ENCODE assay signal across 24 cellular contexts in genomic region chr7:36062159-36062815, GRCh38.
DNase-seq lines count a peak whose midpoint lies in the region; ATAC-seq and TF ChIP-seq lines count a peak whose summit lies in the region.
"Had no signal": no experiment of that assay in that cellular context is flagged by ENCODE, and none has a peak within 500 bp of the region (broad histone marks: within the 10 kb centered on the region; RNA-seq: fewer than 3 reads in every experiment).

No MANE protein-coding gene starts in this region.

- no peaks in the 10 kb centered on the region for H3K79me2 ChIP-seq in HCT116 (ENCODE audit: insufficient read depth, low read length)
- H3K79me2 ChIP-seq: hepatocyte had no signal

- BruUV-seq in HCT116 (replicated peaks; lab: Mats Ljungman, UMichigan), result no TSS peak

- H3K27me3 ChIP-seq in HCT116 (ENCODE audit: insufficient read depth, low read length) (no peaks in the 10 kb centered on the region), gastrocnemius medialis (no peaks in the 10 kb centered on the region), prostate gland (replicated peaks; ENCODE audit: insufficient read depth) (no peaks in the 10 kb centered on the region)
- H3K27me3 ChIP-seq: hepatocyte had no signal

- H2AFZ ChIP-seq in HCT116 (ENCODE audit: low read depth, low read length, poor library complexity, severe bottlenecking), result no peak overlapping the region
- H2AFZ ChIP-seq: hepatocyte had no signal

- no peaks in the 10 kb centered on the region for H3K9me2 ChIP-seq in HCT116 (ENCODE audit: insufficient read depth)

- H3K27ac ChIP-seq in HCT116 (ENCODE audit: low read depth, low read length) (no peak overlapping the region), gastrocnemius medialis (no peak overlapping the region), prostate gland (no peak overlapping the region)
- H3K27ac ChIP-seq: hepatocyte, KMS-11, lower lobe of right lung had no signal

- TF ChIP-seq POLR2A in HCT116 (IDR thresholded peaks at IDR 0.05; ENCODE audit: borderline replicate concordance, extremely low read depth, insufficient read depth, insufficient read length), result no peak
- no peak for TF ChIP-seq POLR2A in gastrocnemius medialis (IDR thresholded peaks at IDR 0.05)
- no peak for TF ChIP-seq POLR2A in prostate gland (IDR thresholded peaks at IDR 0.05)

- H3K36me3 ChIP-seq in HCT116 (ENCODE audit: control insufficient read depth in 1 of 2, insufficient read depth in 2 of 2, low read length in 2 of 2), result no peaks in the 10 kb centered on the region
- no peaks in the 10 kb centered on the region for H3K36me3 ChIP-seq in gastrocnemius medialis
- no peaks in the 10 kb centered on the region for H3K36me3 ChIP-seq in prostate gland
- H3K36me3 ChIP-seq: lower lobe of right lung had no signal

- POLR2A ChIA-PET in HCT116 (lab: Charles Lee), result no interaction called here

- DNase-seq in AG08395 (ENCODE audit: low spot score), result peak; percentile 27
- no peak for DNase-seq in HCT116 (ENCODE audit: low read depth, low spot score)
- DNase-seq in fibroblast of mammary gland (ENCODE audit: low read depth), result peak; percentile 9
- no peak for DNase-seq in gastrocnemius medialis
- no peak for DNase-seq in activated CD4-positive, alpha-beta T cell treated with anti-CD3 and anti-CD28 coated beads, Interleukin-2, amount 50 U/mL, for 1 hour
- DNase-seq in SW 1271 (lab: John Stamatoyannopoulos, UW), result no peak
- no peak for DNase-seq in prostate gland (ENCODE audit: low spot score)
- no peak for DNase-seq in activated effector memory CD4-positive, alpha-beta T cell treated with anti-CD3 and anti-CD28 coated beads, Interleukin-2, amount 50 U/mL, for 16 hours
- DNase-seq: activated CD4-positive, alpha-beta memory T cell treated with anti-CD3 and anti-CD28 coated beads for 36 hours; activated CD4-positive, CD25-positive, alpha-beta regulatory T cell; activated effector memory CD4-positive, alpha-beta T cell treated with Interleukin-2 at 50 U/mL for 16 hours; CD4-positive, alpha-beta memory T cell; DMS153; foreskin fibroblast; GDM1; lower lobe of right lung; NCI-H187 treated with DMSO at 0.1 percent for 48 hours; NCI-H69; stimulated activated CD4-positive, alpha-beta T cell treated with anti-CD3 and anti-CD28 coated beads, Interleukin-4, amount 100 ng/mL, for 1 hour; stimulated activated naive CD4-positive, alpha-beta T cell treated with Interleukin-2 at 50 U/mL for 16 hours; T1000; trophoblast cell had no signal

- intact Hi-C loops in HCT116 (cut with micrococcal nuclease), result no loop called here
- intact Hi-C loops in gastrocnemius medialis (cut with DNase I; ENCODE audit: low total_unique reads), result no loop called here
- intact Hi-C loops in prostate gland (cut with DNase I), result no loop called here

- TF ChIP-seq CTCF in HCT116 (IDR thresholded peaks at IDR 0.05 in 2 of 3, conservative IDR thresholded peaks at IDR 0.05 in 1 of 3; ENCODE audit: borderline replicate concordance in 1 of 3, insufficient read depth in 1 of 3, low read depth in 2 of 3, low read length in 2 of 3), result peak in 2 of 3 experiments; percentile 19; a peak in 2 of 6 replicates
- peak; percentile 1 for TF ChIP-seq CTCF in fibroblast of mammary gland (conservative IDR thresholded peaks at IDR 0.05; ENCODE audit: control insufficient read depth, insufficient read depth, low read depth, low read length)
- TF ChIP-seq CTCF in gastrocnemius medialis (IDR thresholded peaks at IDR 0.05 in 4 of 5, conservative IDR thresholded peaks at IDR 0.05 in 1 of 5), result no peak
- TF ChIP-seq CTCF in prostate gland (IDR thresholded peaks at IDR 0.05), result no peak

- H3K4me3 ChIP-seq in HCT116 (replicated peaks in 1 of 2; ENCODE audit: low read depth in 1 of 2, low read length in 2 of 2) (no peak overlapping the region), fibroblast of mammary gland (ENCODE audit: control insufficient read depth, low read depth, low read length) (no peak overlapping the region), gastrocnemius medialis (no peak overlapping the region), prostate gland (no peak overlapping the region)
- H3K4me3 ChIP-seq: hepatocyte, lower lobe of right lung had no signal

- RAD21 ChIA-PET in HCT116 (lab: Charles Lee; ENCODE audit: low non-redundant PET in 1 of 2, low total read pairs in 2 of 2, uncharacterized antibody in 2 of 2, unreplicated experiment in 2 of 2), result no interaction called here

- 78% methylated on average over 4 of the region's 4 CpGs for WGBS in prostate gland

- H3K9me3 ChIP-seq in HCT116 (ENCODE audit: control insufficient read depth in 1 of 2, insufficient read depth in 1 of 2, low read depth in 1 of 2, low read length in 2 of 2), result peaks cover 0 to 3% of the 10 kb centered on the region in 2 experiments; a peak in 1 of 4 replicates
- H3K9me3 ChIP-seq in gastrocnemius medialis, result no peaks in the 10 kb centered on the region
- H3K9me3 ChIP-seq in prostate gland, result no peaks in the 10 kb centered on the region
- H3K9me3 ChIP-seq: lower lobe of right lung had no signal

- ATAC-seq in HCT116 (no peak), gastrocnemius medialis (peak; percentile 33 to 40)

- H3K4me1 ChIP-seq in HCT116 (ENCODE audit: control insufficient read depth in 1 of 2, insufficient read depth in 2 of 2, low read length in 2 of 2) (no peaks in the 10 kb centered on the region), gastrocnemius medialis (no peaks in the 10 kb centered on the region), prostate gland (replicated peaks) (no peaks in the 10 kb centered on the region)
- H3K4me1 ChIP-seq: lower lobe of right lung had no signal

- CTCF ChIA-PET in HCT116 (lab: Charles Lee), result interaction anchor here (1.0 kb wide), 1 partner anchor 8 kb away, joined by 3 read pairs; no protein-coding TSS in a partner anchor

- no peaks in the 10 kb centered on the region for H4K20me1 ChIP-seq in HCT116 (ENCODE audit: insufficient read depth)

- no peak for TF ChIP-seq RAD21 in HCT116 (IDR thresholded peaks at IDR 0.05; ENCODE audit: low read depth)

- no peak overlapping the region for H3K9ac ChIP-seq in HCT116 (ENCODE audit: low read length)
- H3K9ac ChIP-seq: KMS-11 had no signal

- H3K4me2 ChIP-seq in HCT116 (ENCODE audit: low read length), result no peak overlapping the region
- H3K4me2 ChIP-seq: hepatocyte, KMS-11 had no signal

- in situ Hi-C loops in gastrocnemius medialis (cut with MboI; ENCODE audit: low sequenced_read_pairs in 4 of 4), result no loop called here

TF ChIP-seq in HCT116, 20 proteins besides CTCF, POLR2A, EP300 and RAD21:
- TF ChIP-seq JUND (IDR thresholded peaks at IDR 0.05) (no peak), EZH2phosphoT487 (IDR thresholded peaks at IDR 0.05; ENCODE audit: borderline replicate concordance) (no peak)
- TF ChIP-seq, protein P1, sequence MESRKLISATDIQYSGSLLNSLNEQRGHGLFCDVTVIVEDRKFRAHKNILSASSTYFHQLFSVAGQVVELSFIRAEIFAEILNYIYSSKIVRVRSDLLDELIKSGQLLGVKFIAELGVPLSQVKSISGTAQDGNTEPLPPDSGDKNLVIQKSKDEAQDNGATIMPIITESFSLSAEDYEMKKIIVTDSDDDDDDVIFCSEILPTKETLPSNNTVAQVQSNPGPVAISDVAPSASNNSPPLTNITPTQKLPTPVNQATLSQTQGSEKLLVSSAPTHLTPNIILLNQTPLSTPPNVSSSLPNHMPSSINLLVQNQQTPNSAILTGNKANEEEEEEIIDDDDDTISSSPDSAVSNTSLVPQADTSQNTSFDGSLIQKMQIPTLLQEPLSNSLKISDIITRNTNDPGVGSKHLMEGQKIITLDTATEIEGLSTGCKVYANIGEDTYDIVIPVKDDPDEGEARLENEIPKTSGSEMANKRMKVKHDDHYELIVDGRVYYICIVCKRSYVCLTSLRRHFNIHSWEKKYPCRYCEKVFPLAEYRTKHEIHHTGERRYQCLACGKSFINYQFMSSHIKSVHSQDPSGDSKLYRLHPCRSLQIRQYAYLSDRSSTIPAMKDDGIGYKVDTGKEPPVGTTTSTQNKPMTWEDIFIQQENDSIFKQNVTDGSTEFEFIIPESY (IDR thresholded peaks at IDR 0.05; ENCODE audit: extremely low read depth, insufficient replicate concordance, low read length), result no peak

Comparison
In these comparisons a context has a peak if more than half of its experiments do, and no peak if none do; other contexts are left out.
1. DNase-seq: peak in AG08395 (single experiment) and fibroblast of mammary gland (single experiment); none in HCT116 (single experiment), gastrocnemius medialis (0 of 2), activated CD4-positive, alpha-beta T cell treated with anti-CD3 and anti-CD28 coated beads, Interleukin-2, amount 50 U/mL, for 1 hour (single experiment), SW 1271 (0 of 2), prostate gland (single experiment) and activated effector memory CD4-positive, alpha-beta T cell treated with anti-CD3 and anti-CD28 coated beads, Interleukin-2, amount 50 U/mL, for 16 hours (single experiment).
2. CTCF ChIP-seq: peak in HCT116 (2 of 3) and fibroblast of mammary gland (single experiment); none in gastrocnemius medialis (0 of 5) and prostate gland (0 of 4).